13 cellular contexts compared by ENCODE assay signal in genomic region chr4:2040391-2041233, GRCh38. TPM values are rescaled to one million over a fixed set of nuclear protein-coding genes. Genes with fewer than 3 reads are reported as not detected.
A peak's percentile ranks its signal among the peaks of the same experiment; 100 is the strongest.
DNase-seq lines count a peak whose midpoint lies in the region; ATAC-seq, FAIRE-seq and TF ChIP-seq lines count a peak whose summit lies in the region.
"Had no signal": no experiment of that assay in that cellular context is flagged by ENCODE, and none has a peak within 500 bp of the region (broad histone marks: within the 10 kb centered on the region; RNA-seq: fewer than 3 reads in every experiment).

No MANE protein-coding gene starts in this region.

- H3K27ac ChIP-seq in HepG2 (ENCODE audit: extremely low read length, insufficient read depth, low read length) (no peak overlapping the region), upper lobe of left lung (no peak overlapping the region), SJCRH30 (no peak overlapping the region)
- H3K27ac ChIP-seq: tibial artery had no signal

- no TSS peak for BruUV-seq in HepG2 (replicated peaks; lab: Mats Ljungman, UMichigan)

- H3K9me3 ChIP-seq in HepG2 (ENCODE audit: low read length) = no peaks in the 10 kb centered on the region
- H3K9me3 ChIP-seq in upper lobe of left lung = no peaks in the 10 kb centered on the region
- H3K9me3 ChIP-seq in SJCRH30 (replicated peaks) = no peaks in the 10 kb centered on the region; the same call in 1 of the 2 replicates
- H3K9me3 ChIP-seq: mucosa of descending colon had no signal

- H3K4me3 ChIP-seq in HepG2 (replicated peaks in 1 of 3; ENCODE audit: insufficient read depth in 1 of 3, low read depth in 2 of 3, low read length in 3 of 3) (peak overlapping the region; percentile 65 to 80 (median 79); a peak in 3 of 6 replicates), upper lobe of left lung (peak overlapping the region in 3 of 4 donors; percentile 85 to 97 (median 86)), SJCRH30 (no peak overlapping the region)

- H3K27me3 ChIP-seq in HepG2 (ENCODE audit: control insufficient read depth in 1 of 2, insufficient read depth in 2 of 2, low read length in 2 of 2) (peaks cover 6 to 31% of the 10 kb centered on the region in 2 experiments), upper lobe of left lung (peaks cover 0 to 29% (median 21%) of the 10 kb centered on the region in 4 donors), SJCRH30 (no peaks in the 10 kb centered on the region)

- in situ Hi-C loops in HepG2 (cut with HindIII; ENCODE audit: extremely low pct_ligation_motif_present, low pct_unique_long_range_greater_than_20kb) = no loop called here

- CTCF ChIA-PET in HepG2 (lab: Yijun Ruan, JAX; ENCODE audit: low intra/inter-chr PET ratio, low total read pairs) = no interaction called here

- intact Hi-C loops in HepG2 (cut with micrococcal nuclease; ENCODE audit: unreplicated experiment) = no loop called here

- no peaks in the 10 kb centered on the region for H4K20me1 ChIP-seq in HepG2 (ENCODE audit: insufficient read depth, low read length)

- H3K27ac Mint-ChIP-seq in activated naive CD4-positive, alpha-beta T cell treated with anti-CD3 and anti-CD28 coated beads, Interleukin-2, amount 50 U/mL, for 24 hours = no peak overlapping the region
- H3K27ac Mint-ChIP-seq in activated naive CD4-positive, alpha-beta T cell treated with anti-CD3 and anti-CD28 coated beads, Interleukin-2, amount 50 U/mL, for 72 hours = no peak overlapping the region
- no peak overlapping the region for H3K27ac Mint-ChIP-seq in brain

- TF ChIP-seq POLR2A in HepG2 (IDR thresholded peaks at IDR 0.05; ENCODE audit: insufficient read depth in 1 of 2, low read depth in 2 of 2, low read length in 2 of 2) (no peak), upper lobe of left lung (IDR thresholded peaks at IDR 0.05) (no peak)

- DNase-seq in activated naive CD4-positive, alpha-beta T cell treated with anti-CD3 and anti-CD28 coated beads, Interleukin-2, amount 50 U/mL, for 72 hours (ENCODE audit: low spot score in 2 of 2) = no peak
- DNase-seq in HepG2 (ENCODE audit: low spot score) (no peak), upper lobe of left lung (peak in 1 of 2 donors; percentile 85), NCI-H510A (lab: John Stamatoyannopoulos, UW) (no peak), SJCRH30 (no peak), nucleus accumbens (lab: John Stamatoyannopoulos, UW) (no peak)
- DNase-seq: DMS 273 treated with DMSO at 0.1 percent for 48 hours, GOT3, NCI-H1930, tibial artery had no signal

- TF ChIP-seq CTCF in brain (conservative IDR thresholded peaks at IDR 0.05) (no peak), HepG2 (CRISPR knock-in tag; IDR thresholded peaks at IDR 0.05) (no peak), upper lobe of left lung (IDR thresholded peaks at IDR 0.05) (no peak)

- H3K27me3 Mint-ChIP-seq in activated naive CD4-positive, alpha-beta T cell treated with anti-CD3 and anti-CD28 coated beads, Interleukin-2, amount 50 U/mL, for 24 hours = peaks cover 13% of the 10 kb centered on the region
- H3K27me3 Mint-ChIP-seq in brain = peaks cover 36% of the 10 kb centered on the region

- TF ChIP-seq RAD21 in HepG2 (CRISPR knock-in tag; IDR thresholded peaks at IDR 0.05) = no peak

- H2AFZ ChIP-seq in HepG2 (ENCODE audit: low read length) = no peak overlapping the region

- no peak overlapping the region for H3K9ac ChIP-seq in HepG2 (ENCODE audit: insufficient read depth, low read depth, low read length)

- H3K4me3 Mint-ChIP-seq in activated naive CD4-positive, alpha-beta T cell treated with anti-CD3 and anti-CD28 coated beads, Interleukin-2, amount 50 U/mL, for 24 hours = peak overlapping the region; percentile 60
- peak overlapping the region; percentile 72 to 94 (median 77) for H3K4me3 Mint-ChIP-seq in brain

- H3K79me2 ChIP-seq in HepG2 (ENCODE audit: insufficient read depth, low read length) = no peaks in the 10 kb centered on the region

- peaks cover 19% of the 10 kb centered on the region for H3K4me1 ChIP-seq in HepG2 (ENCODE audit: insufficient read depth, low read length)
- H3K4me1 ChIP-seq in upper lobe of left lung = peaks cover 23 to 27% (median 26%) of the 10 kb centered on the region in 4 donors
- H3K4me1 ChIP-seq in SJCRH30 = no peaks in the 10 kb centered on the region

- H3K36me3 ChIP-seq in HepG2 (replicated peaks in 1 of 2; ENCODE audit: control insufficient read depth in 1 of 2, insufficient read depth in 2 of 2, low read length in 2 of 2) (no peaks in the 10 kb centered on the region), upper lobe of left lung (no peaks in the 10 kb centered on the region), SJCRH30 (no peaks in the 10 kb centered on the region)
- H3K36me3 ChIP-seq: tibial artery had no signal

- TF ChIP-seq EP300 in HepG2 (IDR thresholded peaks at IDR 0.05; ENCODE audit: low read depth in 2 of 2, low read length in 2 of 2) (no peak), HepG2 (CRISPR knock-in tag; IDR thresholded peaks at IDR 0.05; ENCODE audit: borderline replicate concordance) (no peak), upper lobe of left lung (IDR thresholded peaks at IDR 0.05) (no peak)

- peak overlapping the region; percentile 76 for H3K4me2 ChIP-seq in HepG2 (ENCODE audit: low read depth, low read length)

- no peak for FAIRE-seq in HepG2 (lab: Jason Lieb, UNC)

- ATAC-seq in activated naive CD4-positive, alpha-beta T cell treated with anti-CD3 and anti-CD28 coated beads, Interleukin-2, amount 50 U/mL, for 72 hours = no peak
- no peak for ATAC-seq in HepG2
- ATAC-seq in upper lobe of left lung (ENCODE audit: low FRiP score in 2 of 2) = no peak

- POLR2A ChIA-PET in HepG2 (lab: Yijun Ruan, JAX) = no interaction called here

- WGBS in HepG2 (ENCODE audit: low lambda C conversion rate) = 7% methylated on average over 17 of the region's 91 CpGs
- 17% methylated on average over 44 of the region's 91 CpGs; no CpG with 5 or more reads in 1 of the 2 donors for WGBS in upper lobe of left lung, 2 donors

- H3K4me1 Mint-ChIP-seq in activated naive CD4-positive, alpha-beta T cell treated with anti-CD3 and anti-CD28 coated beads, Interleukin-2, amount 50 U/mL, for 24 hours = peaks cover 6% of the 10 kb centered on the region
- peaks cover 11% of the 10 kb centered on the region for H3K4me1 Mint-ChIP-seq in brain

- H3K9me3 Mint-ChIP-seq in activated naive CD4-positive, alpha-beta T cell treated with anti-CD3 and anti-CD28 coated beads, Interleukin-2, amount 50 U/mL, for 24 hours = no peaks in the 10 kb centered on the region
- no peaks in the 10 kb centered on the region for H3K9me3 Mint-ChIP-seq in activated naive CD4-positive, alpha-beta T cell treated with anti-CD3 and anti-CD28 coated beads, Interleukin-2, amount 50 U/mL, for 72 hours
- H3K9me3 Mint-ChIP-seq in brain = peaks cover 0 to 2% (median 0%) of the 10 kb centered on the region in 5 experiments

- H3K36me3 Mint-ChIP-seq in activated naive CD4-positive, alpha-beta T cell treated with anti-CD3 and anti-CD28 coated beads, Interleukin-2, amount 50 U/mL, for 24 hours = no peaks in the 10 kb centered on the region
- H3K36me3 Mint-ChIP-seq in activated naive CD4-positive, alpha-beta T cell treated with anti-CD3 and anti-CD28 coated beads, Interleukin-2, amount 50 U/mL, for 72 hours = no peaks in the 10 kb centered on the region
- H3K36me3 Mint-ChIP-seq in brain = peaks cover 6% of the 10 kb centered on the region

RNA-seq across cellular contexts. Expression of gene NAT8L, which starts 18.5 kb away (rescaled TPM):
- total RNA-seq in activated naive CD4-positive, alpha-beta T cell treated with anti-CD3 and anti-CD28 coated beads, Interleukin-2, amount 50 U/mL, for 72 hours = under 1 TPM in 1 of 2 donors, not detected in 1; 0.99 TPM
- polyA plus RNA-seq in brain (ENCODE audit: insufficient read depth, low read depth, low replicate concordance) (36.3 TPM), HepG2 (2011; rRNA removed) (2.2 and 3.4 TPM in 2 replicates)
- total RNA-seq in HepG2 (2016; rRNA removed; fragmentation: Illumina TruSeq; extraction: Trizol) (1.6 and 3.3 TPM in 2 replicates), upper lobe of left lung (under 1 TPM in 4 of 6 donors, not detected in 2; 0.15 to 0.37 (median 0.30) TPM)
- total RNA-seq in HepG2 (2016; cell fraction: cytosol; rRNA removed; fragmentation: Illumina TruSeq; extraction: Trizol; ENCODE audit: low read depth) = 0.40 and 0.53 TPM in 2 replicates
- total RNA-seq in HepG2 (2016; cell fraction: insoluble cytoplasmic fraction; rRNA removed; fragmentation: Illumina TruSeq; extraction: Trizol) = 1.7 and 3.2 TPM in 2 replicates
- total RNA-seq in HepG2 (2016; cell fraction: membrane; rRNA removed; fragmentation: Illumina TruSeq; extraction: Trizol) = 1.5 and 1.7 TPM in 2 replicates
- 2.9 and 3.4 TPM in 2 replicates for total RNA-seq in HepG2 (2016; cell fraction: nucleus; rRNA removed; fragmentation: Illumina TruSeq; extraction: Trizol)
- 4.1 and 4.4 TPM in 2 replicates for polyA plus RNA-seq in HepG2 (2011; cell fraction: cytosol; rRNA removed)
- 11.8 TPM in 2 replicates for polyA plus RNA-seq in HepG2 (2011; cell fraction: nucleus; rRNA removed)
- 1.1 and 3.9 TPM in 2 replicates for polyA plus RNA-seq in HepG2 (2012)
- 0.63 and 0.64 TPM in 2 replicates for polyA plus RNA-seq in HepG2 (2016; cell fraction: cytosol; fragmentation: Illumina TruSeq; extraction: Trizol; ENCODE audit: low read depth)
- 3.1 and 3.9 TPM in 2 replicates for polyA plus RNA-seq in HepG2 (2016; cell fraction: insoluble cytoplasmic fraction; fragmentation: Illumina TruSeq; extraction: Trizol; ENCODE audit: low read depth)
- 1.5 and 1.8 TPM in 2 replicates for polyA plus RNA-seq in HepG2 (2016; cell fraction: membrane; fragmentation: Illumina TruSeq; extraction: Trizol; ENCODE audit: low read depth)
- polyA plus RNA-seq in HepG2 (2016; cell fraction: nucleus; fragmentation: Illumina TruSeq; extraction: Trizol; ENCODE audit: insufficient read depth, low read depth) = 8.3 and 8.8 TPM in 2 replicates
- polyA minus RNA-seq in HepG2 (2011; rRNA and poly(A)+ RNA removed; ENCODE audit: low replicate concordance) = 10.6 and 14.5 TPM in 2 replicates
- 3.8 and 4.2 TPM in 2 replicates for polyA minus RNA-seq in HepG2 (2011; cell fraction: cytosol; rRNA and poly(A)+ RNA removed)
- polyA minus RNA-seq in HepG2 (2011; cell fraction: nucleus; rRNA and poly(A)+ RNA removed) = 2.4 and 2.9 TPM in 2 replicates
- 1.5 and 1.7 TPM in 2 replicates for total RNA-seq in SJCRH30 (2014; rRNA removed; shearing (Covaris generic))

RNA-seq across cellular contexts. Expression of gene NELFA, which starts 31.8 kb away (rescaled TPM):
- total RNA-seq in activated naive CD4-positive, alpha-beta T cell treated with anti-CD3 and anti-CD28 coated beads, Interleukin-2, amount 50 U/mL, for 72 hours = 10 to 100 TPM; 44.8 to 53.8 TPM
- 57.1 TPM for polyA plus RNA-seq in brain (ENCODE audit: insufficient read depth, low read depth, low replicate concordance)
- 11.4 and 18.5 TPM in 2 replicates for total RNA-seq in HepG2 (2016; rRNA removed; fragmentation: Illumina TruSeq; extraction: Trizol)
- total RNA-seq in HepG2 (2016; cell fraction: cytosol; rRNA removed; fragmentation: Illumina TruSeq; extraction: Trizol; ENCODE audit: low read depth) = 11.0 and 11.5 TPM in 2 replicates
- 10.3 and 19.4 TPM in 2 replicates for total RNA-seq in HepG2 (2016; cell fraction: insoluble cytoplasmic fraction; rRNA removed; fragmentation: Illumina TruSeq; extraction: Trizol)
- total RNA-seq in HepG2 (2016; cell fraction: membrane; rRNA removed; fragmentation: Illumina TruSeq; extraction: Trizol) = 15.4 and 15.7 TPM in 2 replicates
- 15.3 and 18.5 TPM in 2 replicates for total RNA-seq in HepG2 (2016; cell fraction: nucleus; rRNA removed; fragmentation: Illumina TruSeq; extraction: Trizol)
- polyA plus RNA-seq in HepG2 (2011; rRNA removed) = 13.3 and 14.6 TPM in 2 replicates
- polyA plus RNA-seq in HepG2 (2011; cell fraction: cytosol; rRNA removed) = 6.5 and 13.6 TPM in 2 replicates
- 45.3 and 58.0 TPM in 2 replicates for polyA plus RNA-seq in HepG2 (2011; cell fraction: nucleus; rRNA removed)
- polyA plus RNA-seq in HepG2 (2012) = 16.5 and 18.9 TPM in 2 replicates
- 6.0 and 6.9 TPM in 2 replicates for polyA plus RNA-seq in HepG2 (2016; cell fraction: cytosol; fragmentation: Illumina TruSeq; extraction: Trizol; ENCODE audit: low read depth)
- polyA plus RNA-seq in HepG2 (2016; cell fraction: insoluble cytoplasmic fraction; fragmentation: Illumina TruSeq; extraction: Trizol; ENCODE audit: low read depth) = 18.4 and 25.2 TPM in 2 replicates
- 9.2 and 10.2 TPM in 2 replicates for polyA plus RNA-seq in HepG2 (2016; cell fraction: membrane; fragmentation: Illumina TruSeq; extraction: Trizol; ENCODE audit: low read depth)
- polyA plus RNA-seq in HepG2 (2016; cell fraction: nucleus; fragmentation: Illumina TruSeq; extraction: Trizol; ENCODE audit: insufficient read depth, low read depth) = 43.4 and 47.9 TPM in 2 replicates
- polyA minus RNA-seq in HepG2 (2011; rRNA and poly(A)+ RNA removed; ENCODE audit: low replicate concordance) = 8.8 and 40.6 TPM in 2 replicates
- 11.3 and 19.9 TPM in 2 replicates for polyA minus RNA-seq in HepG2 (2011; cell fraction: cytosol; rRNA and poly(A)+ RNA removed)
- 29.0 and 37.0 TPM in 2 replicates for polyA minus RNA-seq in HepG2 (2011; cell fraction: nucleus; rRNA and poly(A)+ RNA removed)
- 10 to 100 TPM; 16.7 to 43.0 (median 27.3) TPM for total RNA-seq in upper lobe of left lung
- total RNA-seq in SJCRH30 (2014; rRNA removed; shearing (Covaris generic)) = 21.1 and 24.0 TPM in 2 replicates
